Comparison of ENCODE assay signal across 1 cellular context in the genomic region with DNA sequence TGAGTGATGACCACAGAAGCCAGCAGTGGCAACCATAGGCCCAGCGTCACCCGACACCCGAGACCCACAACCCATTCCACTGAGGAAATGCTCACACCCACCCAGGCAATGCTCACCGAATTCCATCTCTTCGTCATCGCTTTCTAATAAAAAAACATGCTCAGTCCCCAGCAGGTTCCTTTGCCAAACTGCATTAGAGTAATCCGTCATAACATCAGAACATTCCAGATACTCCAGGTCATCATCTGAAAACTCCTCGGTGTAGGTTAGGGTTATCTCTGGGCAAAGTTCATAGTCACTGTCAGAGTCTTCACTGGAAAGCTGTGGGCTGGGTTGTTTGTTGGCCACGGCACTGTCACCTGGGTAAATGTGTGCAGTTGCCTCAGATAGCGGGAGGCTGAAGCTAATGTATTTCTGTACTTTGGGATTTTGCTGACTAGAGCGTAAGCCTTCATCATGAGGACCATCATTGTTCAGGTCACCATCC.
A peak's percentile ranks its signal among the peaks of the same experiment; 100 is the strongest.
TF ChIP-seq lines count a peak whose summit lies in the region.

No MANE protein-coding gene starts in this region.

TF ChIP-seq in HepG2, 621 proteins besides CTCF, POLR2A, EP300 and RAD21 (continued from another document and continues in another):
- no peak for TF ChIP-seq ZKSCAN1 (IDR thresholded peaks at IDR 0.05; ENCODE audit: low read length)
- TF ChIP-seq, protein P1, sequence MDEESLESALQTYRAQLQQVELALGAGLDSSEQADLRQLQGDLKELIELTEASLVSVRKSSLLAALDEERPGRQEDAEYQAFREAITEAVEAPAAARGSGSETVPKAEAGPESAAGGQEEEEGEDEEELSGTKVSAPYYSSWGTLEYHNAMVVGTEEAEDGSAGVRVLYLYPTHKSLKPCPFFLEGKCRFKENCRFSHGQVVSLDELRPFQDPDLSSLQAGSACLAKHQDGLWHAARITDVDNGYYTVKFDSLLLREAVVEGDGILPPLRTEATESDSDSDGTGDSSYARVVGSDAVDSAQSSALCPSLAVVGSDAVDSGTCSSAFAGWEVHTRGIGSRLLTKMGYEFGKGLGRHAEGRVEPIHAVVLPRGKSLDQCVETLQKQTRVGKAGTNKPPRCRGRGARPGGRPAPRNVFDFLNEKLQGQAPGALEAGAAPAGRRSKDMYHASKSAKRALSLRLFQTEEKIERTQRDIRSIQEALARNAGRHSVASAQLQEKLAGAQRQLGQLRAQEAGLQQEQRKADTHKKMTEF (CRISPR knock-in tag; IDR thresholded peaks at IDR 0.05): 0 out of 2 replicates have a peak, but pooled peaks have one; percentile 41
- TF ChIP-seq MIER3 (CRISPR knock-in tag; IDR thresholded peaks at IDR 0.05; ENCODE audit: borderline replicate concordance): 0 out of 2 replicates have a peak, but pooled peaks have one; percentile 27
- TF ChIP-seq GATAD2A (CRISPR knock-in tag; IDR thresholded peaks at IDR 0.05): peak; percentile 76
- no peak for TF ChIP-seq RBM39 (IDR thresholded peaks at IDR 0.05; ENCODE audit: low read depth, low read length, poor library complexity, severe bottlenecking)
- no peak for TF ChIP-seq PHF20 (CRISPR knock-in tag; IDR thresholded peaks at IDR 0.05)
- TF ChIP-seq ZNF34 (CRISPR knock-in tag; IDR thresholded peaks at IDR 0.05; ENCODE audit: borderline replicate concordance): no peak
- TF ChIP-seq JUND (CRISPR knock-in tag; IDR thresholded peaks at IDR 0.05): peak; percentile 7; the same call in 1 of the 2 replicates
- TF ChIP-seq ERF (CRISPR knock-in tag; IDR thresholded peaks at IDR 0.05): 0 out of 2 replicates have a peak, but pooled peaks have one; percentile 44
- TF ChIP-seq ZNF749 (CRISPR knock-in tag; IDR thresholded peaks at IDR 0.05; ENCODE audit: borderline replicate concordance): no peak
- TF ChIP-seq HDAC1 (CRISPR knock-in tag; IDR thresholded peaks at IDR 0.05): peak; percentile 34; the same call in 1 of the 2 replicates
- TF ChIP-seq, protein P2, sequence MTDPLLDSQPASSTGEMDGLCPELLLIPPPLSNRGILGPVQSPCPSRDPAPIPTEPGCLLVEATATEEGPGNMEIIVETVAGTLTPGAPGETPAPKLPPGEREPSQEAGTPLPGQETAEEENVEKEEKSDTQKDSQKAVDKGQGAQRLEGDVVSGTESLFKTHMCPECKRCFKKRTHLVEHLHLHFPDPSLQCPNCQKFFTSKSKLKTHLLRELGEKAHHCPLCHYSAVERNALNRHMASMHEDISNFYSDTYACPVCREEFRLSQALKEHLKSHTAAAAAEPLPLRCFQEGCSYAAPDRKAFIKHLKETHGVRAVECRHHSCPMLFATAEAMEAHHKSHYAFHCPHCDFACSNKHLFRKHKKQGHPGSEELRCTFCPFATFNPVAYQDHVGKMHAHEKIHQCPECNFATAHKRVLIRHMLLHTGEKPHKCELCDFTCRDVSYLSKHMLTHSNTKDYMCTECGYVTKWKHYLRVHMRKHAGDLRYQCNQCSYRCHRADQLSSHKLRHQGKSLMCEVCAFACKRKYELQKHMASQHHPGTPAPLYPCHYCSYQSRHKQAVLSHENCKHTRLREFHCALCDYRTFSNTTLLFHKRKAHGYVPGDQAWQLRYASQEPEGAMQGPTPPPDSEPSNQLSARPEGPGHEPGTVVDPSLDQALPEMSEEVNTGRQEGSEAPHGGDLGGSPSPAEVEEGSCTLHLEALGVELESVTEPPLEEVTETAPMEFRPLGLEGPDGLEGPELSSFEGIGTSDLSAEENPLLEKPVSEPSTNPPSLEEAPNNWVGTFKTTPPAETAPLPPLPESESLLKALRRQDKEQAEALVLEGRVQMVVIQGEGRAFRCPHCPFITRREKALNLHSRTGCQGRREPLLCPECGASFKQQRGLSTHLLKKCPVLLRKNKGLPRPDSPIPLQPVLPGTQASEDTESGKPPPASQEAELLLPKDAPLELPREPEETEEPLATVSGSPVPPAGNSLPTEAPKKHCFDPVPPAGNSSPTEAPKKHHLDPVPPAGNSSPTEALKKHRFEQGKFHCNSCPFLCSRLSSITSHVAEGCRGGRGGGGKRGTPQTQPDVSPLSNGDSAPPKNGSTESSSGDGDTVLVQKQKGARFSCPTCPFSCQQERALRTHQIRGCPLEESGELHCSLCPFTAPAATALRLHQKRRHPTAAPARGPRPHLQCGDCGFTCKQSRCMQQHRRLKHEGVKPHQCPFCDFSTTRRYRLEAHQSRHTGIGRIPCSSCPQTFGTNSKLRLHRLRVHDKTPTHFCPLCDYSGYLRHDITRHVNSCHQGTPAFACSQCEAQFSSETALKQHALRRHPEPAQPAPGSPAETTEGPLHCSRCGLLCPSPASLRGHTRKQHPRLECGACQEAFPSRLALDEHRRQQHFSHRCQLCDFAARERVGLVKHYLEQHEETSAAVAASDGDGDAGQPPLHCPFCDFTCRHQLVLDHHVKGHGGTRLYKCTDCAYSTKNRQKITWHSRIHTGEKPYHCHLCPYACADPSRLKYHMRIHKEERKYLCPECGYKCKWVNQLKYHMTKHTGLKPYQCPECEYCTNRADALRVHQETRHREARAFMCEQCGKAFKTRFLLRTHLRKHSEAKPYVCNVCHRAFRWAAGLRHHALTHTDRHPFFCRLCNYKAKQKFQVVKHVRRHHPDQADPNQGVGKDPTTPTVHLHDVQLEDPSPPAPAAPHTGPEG (CRISPR knock-in tag; IDR thresholded peaks at IDR 0.05): no peak
- no peak for TF ChIP-seq ADNP (CRISPR knock-in tag; IDR thresholded peaks at IDR 0.05)
- peak; percentile 59; the same call in 1 of the 2 replicates for TF ChIP-seq SOX5 (CRISPR knock-in tag; IDR thresholded peaks at IDR 0.05; ENCODE audit: borderline replicate concordance)
- TF ChIP-seq ZBTB3 (CRISPR knock-in tag; IDR thresholded peaks at IDR 0.05; ENCODE audit: borderline replicate concordance, low read depth): no peak
- TF ChIP-seq HNF4A (CRISPR knock-in tag; IDR thresholded peaks at IDR 0.05): peak; percentile 76
- TF ChIP-seq, protein P3, sequence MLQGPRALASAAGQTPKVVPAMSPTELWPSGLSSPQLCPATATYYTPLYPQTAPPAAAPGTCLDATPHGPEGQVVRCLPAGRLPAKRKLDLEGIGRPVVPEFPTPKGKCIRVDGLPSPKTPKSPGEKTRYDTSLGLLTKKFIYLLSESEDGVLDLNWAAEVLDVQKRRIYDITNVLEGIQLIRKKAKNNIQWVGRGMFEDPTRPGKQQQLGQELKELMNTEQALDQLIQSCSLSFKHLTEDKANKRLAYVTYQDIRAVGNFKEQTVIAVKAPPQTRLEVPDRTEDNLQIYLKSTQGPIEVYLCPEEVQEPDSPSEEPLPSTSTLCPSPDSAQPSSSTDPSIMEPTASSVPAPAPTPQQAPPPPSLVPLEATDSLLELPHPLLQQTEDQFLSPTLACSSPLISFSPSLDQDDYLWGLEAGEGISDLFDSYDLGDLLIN (CRISPR knock-in tag; IDR thresholded peaks at IDR 0.05; ENCODE audit: borderline replicate concordance): no peak
- no peak for TF ChIP-seq AHR (CRISPR knock-in tag; IDR thresholded peaks at IDR 0.05)
- peak; percentile 54; the same call in 1 of the 2 replicates for TF ChIP-seq NCOR1 (IDR thresholded peaks at IDR 0.05; ENCODE audit: borderline replicate concordance, low read length)
- TF ChIP-seq FLYWCH1 (CRISPR knock-in tag; IDR thresholded peaks at IDR 0.05): no peak
- no peak for TF ChIP-seq PHF8 (CRISPR knock-in tag; IDR thresholded peaks at IDR 0.05)
- TF ChIP-seq ZSCAN20 (CRISPR knock-in tag; IDR thresholded peaks at IDR 0.05; ENCODE audit: borderline replicate concordance): no peak
- no peak for TF ChIP-seq ZNF7 (CRISPR knock-in tag; IDR thresholded peaks at IDR 0.05)
- peak; percentile 28; the same call in 1 of the 2 replicates for TF ChIP-seq CREM (IDR thresholded peaks at IDR 0.05)
- TF ChIP-seq CREM (CRISPR knock-in tag; IDR thresholded peaks at IDR 0.05): no peak
- TF ChIP-seq JUN (CRISPR knock-in tag; IDR thresholded peaks at IDR 0.05): peak; percentile 82
- TF ChIP-seq ZNF564 (CRISPR knock-in tag; IDR thresholded peaks at IDR 0.05): no peak
- TF ChIP-seq, protein P4, sequence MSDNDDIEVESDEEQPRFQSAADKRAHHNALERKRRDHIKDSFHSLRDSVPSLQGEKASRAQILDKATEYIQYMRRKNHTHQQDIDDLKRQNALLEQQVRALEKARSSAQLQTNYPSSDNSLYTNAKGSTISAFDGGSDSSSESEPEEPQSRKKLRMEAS (IDR thresholded peaks at IDR 0.05): no peak
- no peak for TF ChIP-seq ZNF607 (CRISPR knock-in tag; IDR thresholded peaks at IDR 0.05; ENCODE audit: borderline replicate concordance)
- TF ChIP-seq, protein P5, sequence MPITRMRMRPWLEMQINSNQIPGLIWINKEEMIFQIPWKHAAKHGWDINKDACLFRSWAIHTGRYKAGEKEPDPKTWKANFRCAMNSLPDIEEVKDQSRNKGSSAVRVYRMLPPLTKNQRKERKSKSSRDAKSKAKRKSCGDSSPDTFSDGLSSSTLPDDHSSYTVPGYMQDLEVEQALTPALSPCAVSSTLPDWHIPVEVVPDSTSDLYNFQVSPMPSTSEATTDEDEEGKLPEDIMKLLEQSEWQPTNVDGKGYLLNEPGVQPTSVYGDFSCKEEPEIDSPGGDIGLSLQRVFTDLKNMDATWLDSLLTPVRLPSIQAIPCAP (CRISPR knock-in tag; IDR thresholded peaks at IDR 0.05; ENCODE audit: low read depth): no peak
- TF ChIP-seq, protein P6, sequence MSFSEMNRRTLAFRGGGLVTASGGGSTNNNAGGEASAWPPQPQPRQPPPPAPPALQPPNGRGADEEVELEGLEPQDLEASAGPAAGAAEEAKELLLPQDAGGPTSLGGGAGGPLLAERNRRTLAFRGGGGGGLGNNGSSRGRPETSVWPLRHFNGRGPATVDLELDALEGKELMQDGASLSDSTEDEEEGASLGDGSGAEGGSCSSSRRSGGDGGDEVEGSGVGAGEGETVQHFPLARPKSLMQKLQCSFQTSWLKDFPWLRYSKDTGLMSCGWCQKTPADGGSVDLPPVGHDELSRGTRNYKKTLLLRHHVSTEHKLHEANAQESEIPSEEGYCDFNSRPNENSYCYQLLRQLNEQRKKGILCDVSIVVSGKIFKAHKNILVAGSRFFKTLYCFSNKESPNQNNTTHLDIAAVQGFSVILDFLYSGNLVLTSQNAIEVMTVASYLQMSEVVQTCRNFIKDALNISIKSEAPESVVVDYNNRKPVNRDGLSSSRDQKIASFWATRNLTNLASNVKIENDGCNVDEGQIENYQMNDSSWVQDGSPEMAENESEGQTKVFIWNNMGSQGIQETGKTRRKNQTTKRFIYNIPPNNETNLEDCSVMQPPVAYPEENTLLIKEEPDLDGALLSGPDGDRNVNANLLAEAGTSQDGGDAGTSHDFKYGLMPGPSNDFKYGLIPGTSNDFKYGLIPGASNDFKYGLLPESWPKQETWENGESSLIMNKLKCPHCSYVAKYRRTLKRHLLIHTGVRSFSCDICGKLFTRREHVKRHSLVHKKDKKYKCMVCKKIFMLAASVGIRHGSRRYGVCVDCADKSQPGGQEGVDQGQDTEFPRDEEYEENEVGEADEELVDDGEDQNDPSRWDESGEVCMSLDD (CRISPR knock-in tag; IDR thresholded peaks at IDR 0.05; ENCODE audit: borderline replicate concordance): no peak
- peak; percentile 60 for TF ChIP-seq TEAD3 (CRISPR knock-in tag; optimal IDR thresholded peaks at IDR 0.05; ENCODE audit: borderline replicate concordance)
- no peak for TF ChIP-seq CBFB (CRISPR knock-in tag; IDR thresholded peaks at IDR 0.05)
- TF ChIP-seq SNAI1 (CRISPR knock-in tag; IDR thresholded peaks at IDR 0.05; ENCODE audit: borderline replicate concordance): no peak
- no peak for TF ChIP-seq AGO1 (IDR thresholded peaks at IDR 0.05; ENCODE audit: low read depth, low read length, poor library complexity, severe bottlenecking)
- no peak for TF ChIP-seq ZIK1 (CRISPR knock-in tag; IDR thresholded peaks at IDR 0.05; ENCODE audit: borderline replicate concordance, low read depth)
- TF ChIP-seq THAP11 (CRISPR knock-in tag; IDR thresholded peaks at IDR 0.05): peak; percentile 31; the same call in 1 of the 2 replicates
- peak; percentile 71; the same call in 1 of the 2 replicates for TF ChIP-seq RXRA (CRISPR knock-in tag; IDR thresholded peaks at IDR 0.05)
- TF ChIP-seq, protein P7, sequence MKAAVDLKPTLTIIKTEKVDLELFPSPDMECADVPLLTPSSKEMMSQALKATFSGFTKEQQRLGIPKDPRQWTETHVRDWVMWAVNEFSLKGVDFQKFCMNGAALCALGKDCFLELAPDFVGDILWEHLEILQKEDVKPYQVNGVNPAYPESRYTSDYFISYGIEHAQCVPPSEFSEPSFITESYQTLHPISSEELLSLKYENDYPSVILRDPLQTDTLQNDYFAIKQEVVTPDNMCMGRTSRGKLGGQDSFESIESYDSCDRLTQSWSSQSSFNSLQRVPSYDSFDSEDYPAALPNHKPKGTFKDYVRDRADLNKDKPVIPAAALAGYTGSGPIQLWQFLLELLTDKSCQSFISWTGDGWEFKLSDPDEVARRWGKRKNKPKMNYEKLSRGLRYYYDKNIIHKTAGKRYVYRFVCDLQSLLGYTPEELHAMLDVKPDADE (CRISPR knock-in tag; IDR thresholded peaks at IDR 0.05): no peak
- TF ChIP-seq SMC3 (IDR thresholded peaks at IDR 0.05; ENCODE audit: low read length): peak; percentile 21; the same call in 1 of the 2 replicates
- TF ChIP-seq, protein P8, sequence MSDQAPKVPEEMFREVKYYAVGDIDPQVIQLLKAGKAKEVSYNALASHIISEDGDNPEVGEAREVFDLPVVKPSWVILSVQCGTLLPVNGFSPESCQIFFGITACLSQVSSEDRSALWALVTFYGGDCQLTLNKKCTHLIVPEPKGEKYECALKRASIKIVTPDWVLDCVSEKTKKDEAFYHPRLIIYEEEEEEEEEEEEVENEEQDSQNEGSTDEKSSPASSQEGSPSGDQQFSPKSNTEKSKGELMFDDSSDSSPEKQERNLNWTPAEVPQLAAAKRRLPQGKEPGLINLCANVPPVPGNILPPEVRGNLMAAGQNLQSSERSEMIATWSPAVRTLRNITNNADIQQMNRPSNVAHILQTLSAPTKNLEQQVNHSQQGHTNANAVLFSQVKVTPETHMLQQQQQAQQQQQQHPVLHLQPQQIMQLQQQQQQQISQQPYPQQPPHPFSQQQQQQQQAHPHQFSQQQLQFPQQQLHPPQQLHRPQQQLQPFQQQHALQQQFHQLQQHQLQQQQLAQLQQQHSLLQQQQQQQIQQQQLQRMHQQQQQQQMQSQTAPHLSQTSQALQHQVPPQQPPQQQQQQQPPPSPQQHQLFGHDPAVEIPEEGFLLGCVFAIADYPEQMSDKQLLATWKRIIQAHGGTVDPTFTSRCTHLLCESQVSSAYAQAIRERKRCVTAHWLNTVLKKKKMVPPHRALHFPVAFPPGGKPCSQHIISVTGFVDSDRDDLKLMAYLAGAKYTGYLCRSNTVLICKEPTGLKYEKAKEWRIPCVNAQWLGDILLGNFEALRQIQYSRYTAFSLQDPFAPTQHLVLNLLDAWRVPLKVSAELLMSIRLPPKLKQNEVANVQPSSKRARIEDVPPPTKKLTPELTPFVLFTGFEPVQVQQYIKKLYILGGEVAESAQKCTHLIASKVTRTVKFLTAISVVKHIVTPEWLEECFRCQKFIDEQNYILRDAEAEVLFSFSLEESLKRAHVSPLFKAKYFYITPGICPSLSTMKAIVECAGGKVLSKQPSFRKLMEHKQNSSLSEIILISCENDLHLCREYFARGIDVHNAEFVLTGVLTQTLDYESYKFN (CRISPR knock-in tag; conservative IDR thresholded peaks at IDR 0.05): peak; percentile 44
- no peak for TF ChIP-seq ZFP41 (CRISPR knock-in tag; IDR thresholded peaks at IDR 0.05; ENCODE audit: borderline replicate concordance)
- TF ChIP-seq MAFF (IDR thresholded peaks at IDR 0.05; ENCODE audit: low read depth, low read length): peak; percentile 69
- TF ChIP-seq ZNF790 (CRISPR knock-in tag; IDR thresholded peaks at IDR 0.05; ENCODE audit: borderline replicate concordance): no peak
- no peak for TF ChIP-seq ZFY (CRISPR knock-in tag; IDR thresholded peaks at IDR 0.05)
- TF ChIP-seq NR2F6 (IDR thresholded peaks at IDR 0.05): peak; percentile 46; the same call in 1 of the 2 replicates
- TF ChIP-seq NR2F6 (CRISPR knock-in tag; IDR thresholded peaks at IDR 0.05): no peak
- no peak for TF ChIP-seq ZNF30 (CRISPR knock-in tag; IDR thresholded peaks at IDR 0.05)
- no peak for TF ChIP-seq ZNF205 (CRISPR knock-in tag; IDR thresholded peaks at IDR 0.05)
- 0 out of 2 replicates have a peak, but pooled peaks have one; percentile 22 for TF ChIP-seq ZNF644 (CRISPR knock-in tag; IDR thresholded peaks at IDR 0.05; ENCODE audit: low read depth)
- no peak for TF ChIP-seq XBP1 (CRISPR knock-in tag; IDR thresholded peaks at IDR 0.05)
